ENCODE assay signal across 1 cellular context in genomic region chr6:41740366-41741162, GRCh38.
TF ChIP-seq lines count a peak whose summit lies in the region.

No MANE protein-coding gene starts in this region.

TF ChIP-seq in H1, 55 proteins besides CTCF, POLR2A, EP300 and RAD21:
- no peak for TF ChIP-seq JUND (IDR thresholded peaks at IDR 0.05; ENCODE audit: low read length)
- no peak for TF ChIP-seq ZNF274 (IDR thresholded peaks at IDR 0.05; ENCODE audit: borderline replicate concordance, extremely low read depth, low read length)
- no peak for TF ChIP-seq KDM4A (IDR thresholded peaks at IDR 0.05; ENCODE audit: low read depth, low read length, severe bottlenecking)
- TF ChIP-seq TCF12 (IDR thresholded peaks at IDR 0.05; ENCODE audit: low read depth, low read length), result no peak
- TF ChIP-seq RBBP5 (IDR thresholded peaks at IDR 0.05; ENCODE audit: borderline replicate concordance, low read depth, low read length), result no peak
- no peak for TF ChIP-seq MAX (IDR thresholded peaks at IDR 0.05)
- TF ChIP-seq HDAC2 (IDR thresholded peaks at IDR 0.05; ENCODE audit: borderline replicate concordance in 1 of 2, low read depth in 2 of 2, low read length in 2 of 2), result no peak
- no peak for TF ChIP-seq HDAC6 (IDR thresholded peaks at IDR 0.05; ENCODE audit: low read depth, low read length)
- TF ChIP-seq PHF8 (conservative IDR thresholded peaks at IDR 0.05; ENCODE audit: low read depth, low read length), result no peak
- TF ChIP-seq JUN (IDR thresholded peaks at IDR 0.05; ENCODE audit: low read depth, low read length), result no peak
- TF ChIP-seq, protein P1, sequence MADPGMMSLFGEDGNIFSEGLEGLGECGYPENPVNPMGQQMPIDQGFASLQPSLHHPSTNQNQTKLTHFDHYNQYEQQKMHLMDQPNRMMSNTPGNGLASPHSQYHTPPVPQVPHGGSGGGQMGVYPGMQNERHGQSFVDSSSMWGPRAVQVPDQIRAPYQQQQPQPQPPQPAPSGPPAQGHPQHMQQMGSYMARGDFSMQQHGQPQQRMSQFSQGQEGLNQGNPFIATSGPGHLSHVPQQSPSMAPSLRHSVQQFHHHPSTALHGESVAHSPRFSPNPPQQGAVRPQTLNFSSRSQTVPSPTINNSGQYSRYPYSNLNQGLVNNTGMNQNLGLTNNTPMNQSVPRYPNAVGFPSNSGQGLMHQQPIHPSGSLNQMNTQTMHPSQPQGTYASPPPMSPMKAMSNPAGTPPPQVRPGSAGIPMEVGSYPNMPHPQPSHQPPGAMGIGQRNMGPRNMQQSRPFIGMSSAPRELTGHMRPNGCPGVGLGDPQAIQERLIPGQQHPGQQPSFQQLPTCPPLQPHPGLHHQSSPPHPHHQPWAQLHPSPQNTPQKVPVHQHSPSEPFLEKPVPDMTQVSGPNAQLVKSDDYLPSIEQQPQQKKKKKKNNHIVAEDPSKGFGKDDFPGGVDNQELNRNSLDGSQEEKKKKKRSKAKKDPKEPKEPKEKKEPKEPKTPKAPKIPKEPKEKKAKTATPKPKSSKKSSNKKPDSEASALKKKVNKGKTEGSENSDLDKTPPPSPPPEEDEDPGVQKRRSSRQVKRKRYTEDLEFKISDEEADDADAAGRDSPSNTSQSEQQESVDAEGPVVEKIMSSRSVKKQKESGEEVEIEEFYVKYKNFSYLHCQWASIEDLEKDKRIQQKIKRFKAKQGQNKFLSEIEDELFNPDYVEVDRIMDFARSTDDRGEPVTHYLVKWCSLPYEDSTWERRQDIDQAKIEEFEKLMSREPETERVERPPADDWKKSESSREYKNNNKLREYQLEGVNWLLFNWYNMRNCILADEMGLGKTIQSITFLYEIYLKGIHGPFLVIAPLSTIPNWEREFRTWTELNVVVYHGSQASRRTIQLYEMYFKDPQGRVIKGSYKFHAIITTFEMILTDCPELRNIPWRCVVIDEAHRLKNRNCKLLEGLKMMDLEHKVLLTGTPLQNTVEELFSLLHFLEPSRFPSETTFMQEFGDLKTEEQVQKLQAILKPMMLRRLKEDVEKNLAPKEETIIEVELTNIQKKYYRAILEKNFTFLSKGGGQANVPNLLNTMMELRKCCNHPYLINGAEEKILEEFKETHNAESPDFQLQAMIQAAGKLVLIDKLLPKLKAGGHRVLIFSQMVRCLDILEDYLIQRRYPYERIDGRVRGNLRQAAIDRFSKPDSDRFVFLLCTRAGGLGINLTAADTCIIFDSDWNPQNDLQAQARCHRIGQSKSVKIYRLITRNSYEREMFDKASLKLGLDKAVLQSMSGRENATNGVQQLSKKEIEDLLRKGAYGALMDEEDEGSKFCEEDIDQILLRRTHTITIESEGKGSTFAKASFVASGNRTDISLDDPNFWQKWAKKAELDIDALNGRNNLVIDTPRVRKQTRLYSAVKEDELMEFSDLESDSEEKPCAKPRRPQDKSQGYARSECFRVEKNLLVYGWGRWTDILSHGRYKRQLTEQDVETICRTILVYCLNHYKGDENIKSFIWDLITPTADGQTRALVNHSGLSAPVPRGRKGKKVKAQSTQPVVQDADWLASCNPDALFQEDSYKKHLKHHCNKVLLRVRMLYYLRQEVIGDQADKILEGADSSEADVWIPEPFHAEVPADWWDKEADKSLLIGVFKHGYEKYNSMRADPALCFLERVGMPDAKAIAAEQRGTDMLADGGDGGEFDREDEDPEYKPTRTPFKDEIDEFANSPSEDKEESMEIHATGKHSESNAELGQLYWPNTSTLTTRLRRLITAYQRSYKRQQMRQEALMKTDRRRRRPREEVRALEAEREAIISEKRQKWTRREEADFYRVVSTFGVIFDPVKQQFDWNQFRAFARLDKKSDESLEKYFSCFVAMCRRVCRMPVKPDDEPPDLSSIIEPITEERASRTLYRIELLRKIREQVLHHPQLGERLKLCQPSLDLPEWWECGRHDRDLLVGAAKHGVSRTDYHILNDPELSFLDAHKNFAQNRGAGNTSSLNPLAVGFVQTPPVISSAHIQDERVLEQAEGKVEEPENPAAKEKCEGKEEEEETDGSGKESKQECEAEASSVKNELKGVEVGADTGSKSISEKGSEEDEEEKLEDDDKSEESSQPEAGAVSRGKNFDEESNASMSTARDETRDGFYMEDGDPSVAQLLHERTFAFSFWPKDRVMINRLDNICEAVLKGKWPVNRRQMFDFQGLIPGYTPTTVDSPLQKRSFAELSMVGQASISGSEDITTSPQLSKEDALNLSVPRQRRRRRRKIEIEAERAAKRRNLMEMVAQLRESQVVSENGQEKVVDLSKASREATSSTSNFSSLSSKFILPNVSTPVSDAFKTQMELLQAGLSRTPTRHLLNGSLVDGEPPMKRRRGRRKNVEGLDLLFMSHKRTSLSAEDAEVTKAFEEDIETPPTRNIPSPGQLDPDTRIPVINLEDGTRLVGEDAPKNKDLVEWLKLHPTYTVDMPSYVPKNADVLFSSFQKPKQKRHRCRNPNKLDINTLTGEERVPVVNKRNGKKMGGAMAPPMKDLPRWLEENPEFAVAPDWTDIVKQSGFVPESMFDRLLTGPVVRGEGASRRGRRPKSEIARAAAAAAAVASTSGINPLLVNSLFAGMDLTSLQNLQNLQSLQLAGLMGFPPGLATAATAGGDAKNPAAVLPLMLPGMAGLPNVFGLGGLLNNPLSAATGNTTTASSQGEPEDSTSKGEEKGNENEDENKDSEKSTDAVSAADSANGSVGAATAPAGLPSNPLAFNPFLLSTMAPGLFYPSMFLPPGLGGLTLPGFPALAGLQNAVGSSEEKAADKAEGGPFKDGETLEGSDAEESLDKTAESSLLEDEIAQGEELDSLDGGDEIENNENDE (IDR thresholded peaks at IDR 0.05; ENCODE audit: insufficient replicate concordance, low read length), result no peak
- TF ChIP-seq POU5F1 (IDR thresholded peaks at IDR 0.05; ENCODE audit: low read depth, low read length), result no peak
TF ChIP-seq in H1: peak in this region for 0.
